In the genomic region with DNA sequence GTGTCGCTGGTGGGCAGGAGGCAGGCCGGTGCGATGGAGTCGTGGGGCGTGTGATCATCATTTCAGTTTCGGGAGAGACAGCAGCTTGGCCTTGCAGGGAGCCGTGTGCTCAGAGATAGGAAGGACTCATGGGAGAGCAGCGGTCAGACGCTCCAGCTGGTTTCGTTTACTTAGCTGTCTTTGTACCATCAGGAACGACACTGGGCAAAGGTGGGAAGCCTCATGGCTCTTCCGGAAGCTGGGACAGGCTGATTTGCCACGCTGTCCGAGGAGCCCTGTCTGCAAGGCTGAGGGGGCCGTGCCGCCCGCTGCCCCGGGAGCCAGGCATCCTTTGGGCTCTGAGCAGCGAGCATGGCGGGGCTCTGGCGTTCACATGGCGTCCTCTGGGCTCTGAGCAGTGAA, we compare ENCODE assay signal across 12 cellular contexts. TPM values are rescaled to one million over a fixed set of nuclear protein-coding genes. Genes with fewer than 3 reads are reported as not detected.
DNase-seq lines count a peak whose midpoint lies in the region; ATAC-seq, FAIRE-seq and TF ChIP-seq lines count a peak whose summit lies in the region.
"Had no signal": no experiment of that assay in that cellular context is flagged by ENCODE, and none has a peak within 500 bp of the region (broad histone marks: within the 10 kb centered on the region; RNA-seq: fewer than 3 reads in every experiment).

No MANE protein-coding gene starts in this region.

- H3K9me3 ChIP-seq in lower lobe of right lung: no peaks in the 10 kb centered on the region
- no peaks in the 10 kb centered on the region for H3K9me3 ChIP-seq in upper lobe of right lung
- H3K9me3 ChIP-seq: thoracic aorta had no signal

- peaks cover 2% of the 10 kb centered on the region for H3K36me3 Mint-ChIP-seq in stimulated activated naive CD8-positive, alpha-beta T cell treated with anti-CD3 and anti-CD28 coated beads, Interleukin-15, Interleukin-2, amounts not matched to agents 100 ng/mL and 50 ng/mL, for 24 hours (ENCODE audit: low read depth)

- peak overlapping the region; percentile 31 for H3K27ac ChIP-seq in lower lobe of right lung
- no peak overlapping the region for H3K27ac ChIP-seq in upper lobe of right lung
- H3K27ac ChIP-seq: thoracic aorta had no signal

- H3K4me1 Mint-ChIP-seq in stimulated activated naive CD8-positive, alpha-beta T cell treated with anti-CD3 and anti-CD28 coated beads, Interleukin-15, Interleukin-2, amounts not matched to agents 100 ng/mL and 50 ng/mL, for 24 hours (ENCODE audit: low read depth): peaks cover 49% of the 10 kb centered on the region

- H3K4me3 Mint-ChIP-seq in stimulated activated naive CD8-positive, alpha-beta T cell treated with anti-CD3 and anti-CD28 coated beads, Interleukin-15, Interleukin-2, amounts not matched to agents 100 ng/mL and 50 ng/mL, for 24 hours: peak overlapping the region; percentile 19

- peak; percentile 62 for FAIRE-seq in bronchial epithelial cell (lab: Jason Lieb, UNC)

- H3K27me3 ChIP-seq in bronchial epithelial cell (ENCODE audit: control insufficient read depth, insufficient read depth, low read length): peaks cover 2% of the 10 kb centered on the region
- no peaks in the 10 kb centered on the region for H3K27me3 ChIP-seq in lower lobe of right lung (ENCODE audit: low read depth)
- no peaks in the 10 kb centered on the region for H3K27me3 ChIP-seq in upper lobe of right lung

- DNase-seq in stimulated activated naive CD8-positive, alpha-beta T cell treated with anti-CD3 and anti-CD28 coated beads, Interleukin-15, Interleukin-2, amounts not matched to agents 100 U/mL and 50 U/mL, for 24 hours: no peak
- DNase-seq in bronchial epithelial cell (ENCODE audit: low read depth): no peak
- no peak for DNase-seq in lower lobe of right lung
- no peak for DNase-seq in upper lobe of right lung
- no peak for DNase-seq in NCI-H187 (lab: John Stamatoyannopoulos, UW)
- DNase-seq: AML-193, NCI-H2081 had no signal

- intact Hi-C loops in lower lobe of right lung (cut with DNase I) (no loop called here), upper lobe of right lung (cut with DNase I) (no loop called here)

- no peak for ATAC-seq in stimulated activated naive CD8-positive, alpha-beta T cell treated with anti-CD3 and anti-CD28 coated beads, Interleukin-15, Interleukin-2, amounts not matched to agents 100 U/mL and 50 U/mL, for 24 hours
- ATAC-seq in lower lobe of right lung: no peak
- ATAC-seq in upper lobe of right lung: no peak
- ATAC-seq in HG02623 (IDR thresholded peaks at IDR 0.05; ENCODE audit: unreplicated experiment): no peak
- no peak for ATAC-seq in GM19324 (IDR thresholded peaks at IDR 0.05; ENCODE audit: low FRiP score, unreplicated experiment)

- TF ChIP-seq CTCF in bronchial epithelial cell (IDR thresholded peaks at IDR 0.05; ENCODE audit: insufficient read depth, low read length, severe bottlenecking) (no peak), lower lobe of right lung (IDR thresholded peaks at IDR 0.05) (no peak), upper lobe of right lung (IDR thresholded peaks at IDR 0.05) (no peak)

- H3K27me3 Mint-ChIP-seq in stimulated activated naive CD8-positive, alpha-beta T cell treated with anti-CD3 and anti-CD28 coated beads, Interleukin-15, Interleukin-2, amounts not matched to agents 100 ng/mL and 50 ng/mL, for 24 hours: no peaks in the 10 kb centered on the region

- peak overlapping the region; percentile 86 for H3K27ac Mint-ChIP-seq in stimulated activated naive CD8-positive, alpha-beta T cell treated with anti-CD3 and anti-CD28 coated beads, Interleukin-15, Interleukin-2, amounts not matched to agents 100 ng/mL and 50 ng/mL, for 24 hours
- H3K27ac Mint-ChIP-seq: activated T-cell treated with anti-CD3 and anti-CD28 coated beads, Interleukin-2, amount 50 U/mL, for 72 hours had no signal

- H3K9me3 Mint-ChIP-seq in stimulated activated naive CD8-positive, alpha-beta T cell treated with anti-CD3 and anti-CD28 coated beads, Interleukin-15, Interleukin-2, amounts not matched to agents 100 ng/mL and 50 ng/mL, for 24 hours: peaks cover 6% of the 10 kb centered on the region

- H3K36me3 ChIP-seq in bronchial epithelial cell (ENCODE audit: control insufficient read depth, insufficient read depth, low read length): no peaks in the 10 kb centered on the region
- H3K36me3 ChIP-seq in lower lobe of right lung: no peaks in the 10 kb centered on the region
- H3K36me3 ChIP-seq in upper lobe of right lung: no peaks in the 10 kb centered on the region
- H3K36me3 ChIP-seq: thoracic aorta had no signal

- no peak overlapping the region for H3K4me3 ChIP-seq in bronchial epithelial cell (ENCODE audit: low read depth, low read length)
- H3K4me3 ChIP-seq in lower lobe of right lung: no peak overlapping the region
- H3K4me3 ChIP-seq in upper lobe of right lung: peak overlapping the region; percentile 3
- H3K4me3 ChIP-seq: thoracic aorta had no signal

- H3K4me1 ChIP-seq in lower lobe of right lung (peaks cover 23% of the 10 kb centered on the region), upper lobe of right lung (peaks cover 20% of the 10 kb centered on the region)

RNA-seq across cellular contexts. Expression of a gene that starts 32.7 kb away (rescaled TPM):
- total RNA-seq in bronchial epithelial cell (16.8 and 27.3 TPM in 2 replicates), lower lobe of right lung (58.1 TPM), upper lobe of right lung (71.4 TPM)
